Comparison of ENCODE assay signal across 24 cellular contexts in genomic region chr1:94608852-94609570, GRCh38.
DNase-seq lines count a peak whose midpoint lies in the region; ATAC-seq, FAIRE-seq and TF ChIP-seq lines count a peak whose summit lies in the region.
"Had no signal": no experiment of that assay in that cellular context is flagged by ENCODE, and none has a peak within 500 bp of the region (broad histone marks: within the 10 kb centered on the region; RNA-seq: fewer than 3 reads in every experiment).

No MANE protein-coding gene starts in this region.

- POLR2A ChIA-PET in H1 (lab: Charles Lee; ENCODE audit: partially characterized antibody): interaction anchor here (0.9 kb wide), 1 partner anchor 81 kb away, joined by 3 read pairs; no protein-coding TSS in a partner anchor

- no peak for TF ChIP-seq POLR2A in H1 (IDR thresholded peaks at IDR 0.05; ENCODE audit: control extremely low read depth in 1 of 2, low read depth in 2 of 2, low read length in 2 of 2)

- H3K79me1 ChIP-seq in H1 (ENCODE audit: low read depth, low read length): no peaks in the 10 kb centered on the region

- no peak for ATAC-seq in activated T-cell treated with anti-CD3 and anti-CD28 coated beads, Interleukin-2, amount 50 U/mL, for 72 hours (replicated peaks in 1 of 2)
- no peak for ATAC-seq in GM18870 (IDR thresholded peaks at IDR 0.05; ENCODE audit: unreplicated experiment)
- ATAC-seq in stimulated activated effector memory CD8-positive, alpha-beta T cell treated with anti-CD3 and anti-CD28 coated beads, Interleukin-12 subunit alpha, Interleukin-12 subunit beta, amount 100 ng/mL, for 72 hours: no peak
- ATAC-seq: activated naive CD8-positive, alpha-beta T cell treated with anti-CD3 and anti-CD28 coated beads, Interleukin-2, amount 50 U/mL, for 24 hours; effector memory CD8-positive, alpha-beta T cell; stimulated activated naive B cell treated with anti-CD40 and anti-IgM and Interleukin-4, amounts not matched to agents 10 μg/mL and 1 μg/mL and 100 μg/mL, for 72 hours had no signal

- H4K20me1 ChIP-seq in H1 (replicated peaks in 1 of 2; ENCODE audit: control insufficient read depth in 1 of 2, insufficient read depth in 2 of 2, low read length in 2 of 2): no peaks in the 10 kb centered on the region
- H4K20me1 ChIP-seq: BLaER1 had no signal

- peaks cover 0 to 5% (median 0%) of the 10 kb centered on the region in 4 experiments; a peak in 3 of 7 replicates for H3K4me1 ChIP-seq in H1 (replicated peaks in 1 of 4; ENCODE audit: control insufficient read depth in 3 of 4, insufficient read depth in 4 of 4, low read length in 3 of 4)
- H3K4me1 ChIP-seq: BLaER1, testis had no signal

- H3K4me3 Mint-ChIP-seq in Calu3 (ENCODE audit: low read depth, unreplicated experiment): no peak overlapping the region
- H3K4me3 Mint-ChIP-seq in neural crest cell: no peak overlapping the region
- no peak overlapping the region for H3K4me3 Mint-ChIP-seq in activated T-cell treated with anti-CD3 and anti-CD28 coated beads, Interleukin-2, amount 50 U/mL, for 72 hours
- no peak overlapping the region for H3K4me3 Mint-ChIP-seq in stimulated activated effector memory CD8-positive, alpha-beta T cell treated with anti-CD3 and anti-CD28 coated beads, Interleukin-12 subunit alpha, Interleukin-12 subunit beta, amount 100 ng/mL, for 72 hours
- H3K4me3 Mint-ChIP-seq: activated naive CD8-positive, alpha-beta T cell treated with anti-CD3 and anti-CD28 coated beads, Interleukin-2, amount 50 U/mL, for 24 hours; effector memory CD8-positive, alpha-beta T cell; stimulated activated naive B cell treated with anti-CD40 and anti-IgM and Interleukin-4, amounts not matched to agents 10 μg/mL and 1 μg/mL and 100 μg/mL, for 72 hours; T-helper 1 cell treated with Interleukin-12 subunit alpha and Interleukin-12 subunit beta and Interleukin-4 antibody, amounts not matched to agents 30 μg/mL and 1 μg/mL, for 36 hours had no signal

- H3K9me3 ChIP-seq in H1 (ENCODE audit: insufficient read depth in 2 of 2, low read depth in 1 of 2, low read length in 1 of 2): no peaks in the 10 kb centered on the region
- H3K9me3 ChIP-seq: BLaER1, testis had no signal

- CTCF ChIA-PET in Calu3 (lab: Charles Lee): no interaction called here
- CTCF ChIA-PET in H1 (lab: Charles Lee; ENCODE audit: partially characterized antibody): interaction anchor here (0.6 to 3.4 kb wide), 10 partner anchors 10 to 198 kb away, joined by 3 to 34 read pairs (median 4); no protein-coding TSS in a partner anchor

- DNase-seq in Calu3: no peak
- peak; percentile 54 for DNase-seq in HK-2 (ENCODE audit: unreplicated experiment)
- DNase-seq in H1 (ENCODE audit: low read depth in 1 of 2, low spot score in 2 of 2): no peak
- no peak for DNase-seq in neural crest cell (ENCODE audit: low read depth, low spot score)
- no peak for DNase-seq in activated T-cell treated with anti-CD3 and anti-CD28 coated beads, Interleukin-2, amount 50 U/mL, for 72 hours
- DNase-seq in NCI-H2081 (lab: John Stamatoyannopoulos, UW): no peak
- DNase-seq in stimulated activated effector memory CD8-positive, alpha-beta T cell treated with anti-CD3 and anti-CD28 coated beads, Interleukin-12 subunit alpha, Interleukin-12 subunit beta, amount 100 ng/mL, for 72 hours (ENCODE audit: low spot score in 2 of 2): no peak
- DNase-seq: activated gamma-delta T cell treated with Interleukin-2 at 50 U/mL for 16 hours; activated naive CD8-positive, alpha-beta T cell treated with anti-CD3 and anti-CD28 coated beads, Interleukin-2, amount 50 U/mL, for 24 hours; brain microvascular endothelial cell; effector memory CD8-positive, alpha-beta T cell; NCI-H1092; NCI-H187 treated with DMSO at 0.1 percent for 48 hours; NCI-H2227 treated with DMSO at 0.1 percent for 48 hours; NCI-H69; stimulated activated CD4-positive, alpha-beta T cell treated with anti-CD3 and anti-CD28 coated beads, Interleukin-2, amount 100 ng/mL, for 48 hours; stimulated activated naive B cell treated with anti-CD40 and anti-IgM and Interleukin-4, amounts not matched to agents 10 μg/mL and 1 μg/mL and 100 μg/mL, for 72 hours; testis had no signal

- TF ChIP-seq EP300 in H1 (IDR thresholded peaks at IDR 0.05; ENCODE audit: borderline replicate concordance in 1 of 2, low read depth in 2 of 2, low read length in 2 of 2): no peak

- intact Hi-C loops in Calu3 (cut with micrococcal nuclease; ENCODE audit: unreplicated experiment): loop anchor here (5.0 kb wide), 2 partner anchors 33 to 118 kb away; no protein-coding TSS in a partner anchor

- no peak overlapping the region for H3K9ac ChIP-seq in H1 (replicated peaks in 1 of 4; ENCODE audit: extremely low read depth in 1 of 4, low read depth in 3 of 4, low read length in 3 of 4)
- H3K9ac ChIP-seq: BLaER1 had no signal

- H3K4me1 Mint-ChIP-seq in Calu3 (ENCODE audit: low read depth, unreplicated experiment) (peaks cover 64% of the 10 kb centered on the region), neural crest cell (peaks cover 23% of the 10 kb centered on the region)
- peaks cover 5% of the 10 kb centered on the region for H3K4me1 Mint-ChIP-seq in activated T-cell treated with anti-CD3 and anti-CD28 coated beads, Interleukin-2, amount 50 U/mL, for 72 hours (ENCODE audit: low read depth)
- H3K4me1 Mint-ChIP-seq in stimulated activated effector memory CD8-positive, alpha-beta T cell treated with anti-CD3 and anti-CD28 coated beads, Interleukin-12 subunit alpha, Interleukin-12 subunit beta, amount 100 ng/mL, for 72 hours: no peaks in the 10 kb centered on the region
- H3K4me1 Mint-ChIP-seq: activated naive CD8-positive, alpha-beta T cell treated with anti-CD3 and anti-CD28 coated beads, Interleukin-2, amount 50 U/mL, for 24 hours; stimulated activated naive B cell treated with anti-CD40 and anti-IgM and Interleukin-4, amounts not matched to agents 10 μg/mL and 1 μg/mL and 100 μg/mL, for 72 hours had no signal

- no peak overlapping the region for H3K4me3 ChIP-seq in H1 (ENCODE audit: extremely low read depth in 1 of 4, insufficient read depth in 2 of 4, low read depth in 3 of 4, low read length in 4 of 4)
- H3K4me3 ChIP-seq: BLaER1, SK-N-MC, testis had no signal

- H3K23ac ChIP-seq in H1 (ENCODE audit: insufficient read length): no peak overlapping the region

- H2BK15ac ChIP-seq in H1 (ENCODE audit: low read length): no peak overlapping the region

- 0 out of 2 replicates have a peak overlapping the region, but pooled peaks have one; percentile 14 for H2BK12ac ChIP-seq in H1 (ENCODE audit: low read depth, low read length)

- no peaks in the 10 kb centered on the region; the same call in 1 of the 2 replicates for H3K23me2 ChIP-seq in H1 (ENCODE audit: low read depth, low read length)

- no peak overlapping the region for H3K14ac ChIP-seq in H1 (ENCODE audit: insufficient read length)

- TF ChIP-seq CTCF in Calu3 (IDR thresholded peaks at IDR 0.05; ENCODE audit: unreplicated experiment): no peak
- TF ChIP-seq CTCF in H1 (IDR thresholded peaks at IDR 0.05; ENCODE audit: control extremely low read depth in 1 of 3, insufficient read depth in 1 of 3, low read depth in 1 of 3, low read length in 3 of 3): no peak
- TF ChIP-seq CTCF in neural crest cell (conservative IDR thresholded peaks at IDR 0.05): no peak

- 85% methylated on average over 10 of the region's 10 CpGs; no CpG with 5 or more reads in 1 of the 2 experiments for WGBS in H1 (ENCODE audit: extremely low coverage in 1 of 2, insufficient coverage in 1 of 2, insufficient read length in 1 of 2, insufficient replicate concordance in 2 of 2, low coverage in 1 of 2, low lambda C conversion rate in 2 of 2, missing lambda C conversion rate in 1 of 2), 2 experiments

- BruUV-seq in Calu3 (replicated peaks; lab: Mats Ljungman, UMichigan): no TSS peak

- no peak overlapping the region for H3K18ac ChIP-seq in H1 (ENCODE audit: extremely low read depth, low read length)

- H3K79me2 ChIP-seq in H1 (ENCODE audit: control insufficient read depth in 1 of 2, insufficient read depth in 2 of 2, low read length in 2 of 2): no peaks in the 10 kb centered on the region

- H3K36me3 Mint-ChIP-seq in Calu3 (ENCODE audit: insufficient read depth, unreplicated experiment) (peaks cover 10% of the 10 kb centered on the region), neural crest cell (ENCODE audit: low read depth) (no peaks in the 10 kb centered on the region)
- no peaks in the 10 kb centered on the region for H3K36me3 Mint-ChIP-seq in activated T-cell treated with anti-CD3 and anti-CD28 coated beads, Interleukin-2, amount 50 U/mL, for 72 hours (ENCODE audit: insufficient read depth in 2 of 2)
- H3K36me3 Mint-ChIP-seq in stimulated activated effector memory CD8-positive, alpha-beta T cell treated with anti-CD3 and anti-CD28 coated beads, Interleukin-12 subunit alpha, Interleukin-12 subunit beta, amount 100 ng/mL, for 72 hours: no peaks in the 10 kb centered on the region
- H3K36me3 Mint-ChIP-seq: stimulated activated naive B cell treated with anti-CD40 and anti-IgM and Interleukin-4, amounts not matched to agents 10 μg/mL and 1 μg/mL and 100 μg/mL, for 72 hours had no signal

- no peak overlapping the region for H2AK5ac ChIP-seq in H1 (ENCODE audit: low read depth, low read length)

- no peak for TF ChIP-seq RAD21 in H1 (IDR thresholded peaks at IDR 0.05 in 1 of 2, conservative IDR thresholded peaks at IDR 0.05 in 1 of 2; ENCODE audit: low read depth in 2 of 2, low read length in 2 of 2)

- H3K27ac Mint-ChIP-seq in Calu3 (ENCODE audit: unreplicated experiment) (peak overlapping the region; percentile 87), neural crest cell (ENCODE audit: unreplicated experiment) (peak overlapping the region; percentile 64)
- H3K27ac Mint-ChIP-seq in activated T-cell treated with anti-CD3 and anti-CD28 coated beads, Interleukin-2, amount 50 U/mL, for 72 hours: no peak overlapping the region
- no peak overlapping the region for H3K27ac Mint-ChIP-seq in stimulated activated effector memory CD8-positive, alpha-beta T cell treated with anti-CD3 and anti-CD28 coated beads, Interleukin-12 subunit alpha, Interleukin-12 subunit beta, amount 100 ng/mL, for 72 hours
- H3K27ac Mint-ChIP-seq: activated naive CD8-positive, alpha-beta T cell treated with anti-CD3 and anti-CD28 coated beads, Interleukin-2, amount 50 U/mL, for 24 hours; effector memory CD8-positive, alpha-beta T cell; stimulated activated naive B cell treated with anti-CD40 and anti-IgM and Interleukin-4, amounts not matched to agents 10 μg/mL and 1 μg/mL and 100 μg/mL, for 72 hours; T-helper 1 cell treated with Interleukin-12 subunit alpha and Interleukin-12 subunit beta and Interleukin-4 antibody, amounts not matched to agents 30 μg/mL and 1 μg/mL, for 36 hours had no signal

- no peak overlapping the region for H3K4ac ChIP-seq in H1 (replicated peaks; ENCODE audit: insufficient read length, low read depth, low read length)

- H4K5ac ChIP-seq in H1 (ENCODE audit: insufficient read length, low read depth, low read length): no peak overlapping the region

- H2BK5ac ChIP-seq in H1 (ENCODE audit: low read depth, low read length): no peak overlapping the region

- H3K27ac ChIP-seq in H1 (ENCODE audit: low read depth, low read length): no peak overlapping the region
- H3K27ac ChIP-seq: BLaER1, brain microvascular endothelial cell, RWPE1, SK-N-MC, testis had no signal

- no peak overlapping the region for H4K8ac ChIP-seq in H1 (ENCODE audit: extremely low read depth, insufficient read depth, low read length)

- H3K27me3 Mint-ChIP-seq in Calu3 (ENCODE audit: unreplicated experiment) (no peaks in the 10 kb centered on the region), neural crest cell (ENCODE audit: low read depth) (no peaks in the 10 kb centered on the region)
- peaks cover 8% of the 10 kb centered on the region for H3K27me3 Mint-ChIP-seq in activated T-cell treated with anti-CD3 and anti-CD28 coated beads, Interleukin-2, amount 50 U/mL, for 72 hours (ENCODE audit: low read depth)
- H3K27me3 Mint-ChIP-seq: activated naive CD8-positive, alpha-beta T cell treated with anti-CD3 and anti-CD28 coated beads, Interleukin-2, amount 50 U/mL, for 24 hours; stimulated activated naive B cell treated with anti-CD40 and anti-IgM and Interleukin-4, amounts not matched to agents 10 μg/mL and 1 μg/mL and 100 μg/mL, for 72 hours had no signal

- H2BK20ac ChIP-seq in H1 (ENCODE audit: low read length): no peak overlapping the region; the same call in 1 of the 2 replicates

- no peaks in the 10 kb centered on the region for H3K9me3 Mint-ChIP-seq in Calu3 (ENCODE audit: low read depth, unreplicated experiment)
- peaks cover 2% of the 10 kb centered on the region for H3K9me3 Mint-ChIP-seq in neural crest cell
- no peaks in the 10 kb centered on the region for H3K9me3 Mint-ChIP-seq in activated T-cell treated with anti-CD3 and anti-CD28 coated beads, Interleukin-2, amount 50 U/mL, for 72 hours
- H3K9me3 Mint-ChIP-seq in stimulated activated effector memory CD8-positive, alpha-beta T cell treated with anti-CD3 and anti-CD28 coated beads, Interleukin-12 subunit alpha, Interleukin-12 subunit beta, amount 100 ng/mL, for 72 hours: no peaks in the 10 kb centered on the region
- H3K9me3 Mint-ChIP-seq: activated naive CD8-positive, alpha-beta T cell treated with anti-CD3 and anti-CD28 coated beads, Interleukin-2, amount 50 U/mL, for 24 hours; effector memory CD8-positive, alpha-beta T cell; stimulated activated naive B cell treated with anti-CD40 and anti-IgM and Interleukin-4, amounts not matched to agents 10 μg/mL and 1 μg/mL and 100 μg/mL, for 72 hours; T-helper 1 cell treated with Interleukin-12 subunit alpha and Interleukin-12 subunit beta and Interleukin-4 antibody, amounts not matched to agents 30 μg/mL and 1 μg/mL, for 36 hours had no signal

- no peak overlapping the region for H4K91ac ChIP-seq in H1 (replicated peaks; ENCODE audit: insufficient read length, low read length)

- H3K36me3 ChIP-seq in H1 (ENCODE audit: control insufficient read depth in 2 of 4, insufficient read depth in 4 of 4, low read length in 3 of 4): no peaks in the 10 kb centered on the region
- H3K36me3 ChIP-seq: BLaER1, brain microvascular endothelial cell had no signal

- H3K27me3 ChIP-seq in H1 (replicated peaks in 1 of 4; ENCODE audit: control insufficient read depth in 3 of 4, extremely low read depth in 1 of 4, insufficient read depth in 3 of 4, low read length in 3 of 4): no peaks in the 10 kb centered on the region
- H3K27me3 ChIP-seq: BLaER1, brain microvascular endothelial cell, testis had no signal

- peak overlapping the region; percentile 64; the same call in 1 of the 2 replicates for H2AFZ ChIP-seq in H1 (ENCODE audit: low read length)

- no peak overlapping the region for H3K56ac ChIP-seq in H1 (replicated peaks; ENCODE audit: insufficient read length, low read depth, low read length)

- H2BK120ac ChIP-seq in H1 (replicated peaks; ENCODE audit: low read depth, low read length): no peak overlapping the region

- FAIRE-seq in H1 (lab: Jason Lieb, UNC): no peak
- FAIRE-seq: keratinocyte had no signal

- H3K4me2 ChIP-seq in H1 (ENCODE audit: insufficient read depth in 1 of 2, low read depth in 2 of 2, low read length in 2 of 2): no peak overlapping the region
- H3K4me2 ChIP-seq: BLaER1 had no signal

Comparison
In these comparisons a context has a peak if more than half of its experiments do, and no peak if none do; other contexts are left out.
1. H3K27ac Mint-ChIP-seq: peak in Calu3 (single experiment) and neural crest cell (single experiment); none in activated T-cell treated with anti-CD3 and anti-CD28 coated beads, Interleukin-2, amount 50 U/mL, for 72 hours (single experiment) and stimulated activated effector memory CD8-positive, alpha-beta T cell treated with anti-CD3 and anti-CD28 coated beads, Interleukin-12 subunit alpha, Interleukin-12 subunit beta, amount 100 ng/mL, for 72 hours (single experiment).